ENCODE assay signal across 12 cellular contexts in genomic region chr11:103806130-103806900, GRCh38.
DNase-seq lines count a peak whose midpoint lies in the region; ATAC-seq, FAIRE-seq and TF ChIP-seq lines count a peak whose summit lies in the region.
"Had no signal": no experiment of that assay in that cellular context is flagged by ENCODE, and none has a peak within 500 bp of the region (broad histone marks: within the 10 kb centered on the region; RNA-seq: fewer than 3 reads in every experiment).

No MANE protein-coding gene starts in this region.

- H3K9me3 ChIP-seq in endothelial cell of umbilical vein (replicated peaks; ENCODE audit: control insufficient read depth, insufficient read depth, low read length) (no peaks in the 10 kb centered on the region), gastroesophageal sphincter (no peaks in the 10 kb centered on the region), esophagus muscularis mucosa (no peaks in the 10 kb centered on the region)
- H3K9me3 ChIP-seq: Peyer's patch had no signal

- H3K4me1 Mint-ChIP-seq in osteocyte (ENCODE audit: unreplicated experiment) = peaks cover 33% of the 10 kb centered on the region
- H3K4me1 Mint-ChIP-seq: activated naive CD8-positive, alpha-beta T cell treated with anti-CD3 and anti-CD28 coated beads, Interleukin-2, amount 10 ng/mL, durations not matched to agents 7 days and 5 days had no signal

- TF ChIP-seq POLR2A in endothelial cell of umbilical vein (IDR thresholded peaks at IDR 0.05; ENCODE audit: low read depth, low read length) (no peak), gastroesophageal sphincter (IDR thresholded peaks at IDR 0.05) (no peak), esophagus muscularis mucosa (IDR thresholded peaks at IDR 0.05; ENCODE audit: low read depth) (no peak)

- H3K27me3 ChIP-seq in endothelial cell of umbilical vein (ENCODE audit: control insufficient read depth in 2 of 2, insufficient read depth in 2 of 2, low read length in 2 of 2) = no peaks in the 10 kb centered on the region
- no peaks in the 10 kb centered on the region for H3K27me3 ChIP-seq in gastroesophageal sphincter
- no peaks in the 10 kb centered on the region for H3K27me3 ChIP-seq in esophagus muscularis mucosa
- H3K27me3 ChIP-seq: Peyer's patch had no signal

- peak overlapping the region; percentile 66 for H3K27ac Mint-ChIP-seq in osteocyte (ENCODE audit: unreplicated experiment)
- H3K27ac Mint-ChIP-seq: activated naive CD8-positive, alpha-beta T cell treated with anti-CD3 and anti-CD28 coated beads, Interleukin-2, amount 10 ng/mL, durations not matched to agents 7 days and 5 days had no signal

- H3K36me3 ChIP-seq in endothelial cell of umbilical vein (ENCODE audit: control insufficient read depth in 2 of 2, extremely low read depth in 1 of 2, insufficient read depth in 2 of 2, low read length in 2 of 2) (no peaks in the 10 kb centered on the region), gastroesophageal sphincter (no peaks in the 10 kb centered on the region), esophagus muscularis mucosa (no peaks in the 10 kb centered on the region)
- H3K36me3 ChIP-seq: Peyer's patch had no signal

- H3K9me3 Mint-ChIP-seq in osteocyte (ENCODE audit: unreplicated experiment) = no peaks in the 10 kb centered on the region
- H3K9me3 Mint-ChIP-seq: activated naive CD8-positive, alpha-beta T cell treated with anti-CD3 and anti-CD28 coated beads, Interleukin-2, amount 10 ng/mL, durations not matched to agents 7 days and 5 days had no signal

- H3K9me1 ChIP-seq in endothelial cell of umbilical vein (replicated peaks; ENCODE audit: control insufficient read depth, extremely low read depth, insufficient read depth, low read length) = no peaks in the 10 kb centered on the region

- TF ChIP-seq CTCF in endothelial cell of umbilical vein (IDR thresholded peaks at IDR 0.05; ENCODE audit: extremely low read depth in 1 of 2, insufficient read depth in 1 of 2, low read depth in 1 of 2, low read length in 2 of 2) = no peak
- TF ChIP-seq CTCF in osteocyte (IDR thresholded peaks at IDR 0.05) = no peak
- no peak for TF ChIP-seq CTCF in gastroesophageal sphincter (IDR thresholded peaks at IDR 0.05)
- no peak for TF ChIP-seq CTCF in esophagus muscularis mucosa (IDR thresholded peaks at IDR 0.05)

- BruUV-seq in endothelial cell of umbilical vein (replicated peaks; lab: Mats Ljungman, UMichigan) = no TSS peak

- CTCF ChIA-PET in endothelial cell of umbilical vein (lab: Charles Lee) = interaction anchor here (0.8 to 1.6 kb wide), 6 partner anchors 15 to 344 kb away, joined by 3 to 7 read pairs (median 4); no protein-coding TSS in a partner anchor

- peak overlapping the region; percentile 75 for H3K4me2 ChIP-seq in endothelial cell of umbilical vein (ENCODE audit: insufficient read depth, low read length)

- intact Hi-C loops in endothelial cell of umbilical vein (cut with micrococcal nuclease) = loop anchor here (10.0 kb wide), 1 partner anchor 182 kb away; no protein-coding TSS in a partner anchor
- intact Hi-C loops in esophagus muscularis mucosa (cut with DNase I) = no loop called here

- no peak for TF ChIP-seq EP300 in gastroesophageal sphincter (IDR thresholded peaks at IDR 0.05)
- TF ChIP-seq EP300 in esophagus muscularis mucosa (IDR thresholded peaks at IDR 0.05) = no peak

- H3K27ac ChIP-seq in endothelial cell of umbilical vein (ENCODE audit: insufficient read depth, low read depth, low read length) (no peak overlapping the region), gastroesophageal sphincter (no peak overlapping the region), esophagus muscularis mucosa (replicated peaks in 1 of 4) (no peak overlapping the region)
- H3K27ac ChIP-seq: Peyer's patch had no signal

- peak overlapping the region in 1 of 3 experiments; percentile 34 for H3K4me3 ChIP-seq in endothelial cell of umbilical vein (replicated peaks in 1 of 3; ENCODE audit: insufficient read depth in 1 of 3, low read depth in 1 of 3, low read length in 3 of 3)
- no peak overlapping the region for H3K4me3 ChIP-seq in gastroesophageal sphincter
- H3K4me3 ChIP-seq in esophagus muscularis mucosa = no peak overlapping the region
- H3K4me3 ChIP-seq: Peyer's patch had no signal

- no peaks in the 10 kb centered on the region for H3K36me3 Mint-ChIP-seq in osteocyte (ENCODE audit: unreplicated experiment)
- H3K36me3 Mint-ChIP-seq: activated naive CD8-positive, alpha-beta T cell treated with anti-CD3 and anti-CD28 coated beads, Interleukin-2, amount 10 ng/mL, durations not matched to agents 7 days and 5 days had no signal

- H2AFZ ChIP-seq in endothelial cell of umbilical vein (ENCODE audit: low read depth, low read length) = peak overlapping the region; percentile 49

- H3K4me1 ChIP-seq in endothelial cell of umbilical vein (ENCODE audit: control insufficient read depth, extremely low read depth, insufficient read depth, low read length) = peaks cover 9% of the 10 kb centered on the region
- peaks cover 0 to 9% (median 3%) of the 10 kb centered on the region in 3 donors for H3K4me1 ChIP-seq in gastroesophageal sphincter
- H3K4me1 ChIP-seq in esophagus muscularis mucosa = peaks cover 0 to 13% (median 11%) of the 10 kb centered on the region in 4 donors
- H3K4me1 ChIP-seq: Peyer's patch had no signal

- WGBS in gastroesophageal sphincter (ENCODE audit: low coverage in 1 of 2), 2 donors = 24 to 35% methylated on average over 5 of the region's 5 CpGs
- 27% methylated on average over 5 of the region's 5 CpGs for WGBS in esophagus muscularis mucosa

- POLR2A ChIA-PET in endothelial cell of umbilical vein (lab: Charles Lee) = no interaction called here

- peak; percentile 59 for DNase-seq in ELR (ENCODE audit: low read depth)
- peak; percentile 25 for DNase-seq in HPDE6-E6E7 (ENCODE audit: extremely low spot score)
- peak; percentile 86 for DNase-seq in endothelial cell of umbilical vein (ENCODE audit: low read depth, low spot score)
- no peak for DNase-seq in osteocyte (ENCODE audit: extremely low spot score, unreplicated experiment)
- no peak for DNase-seq in esophagus muscularis mucosa (ENCODE audit: extremely low spot score)
- DNase-seq in activated naive CD4-positive, alpha-beta T cell treated with Interleukin-2 at 50 U/mL for 16 hours = no peak
- DNase-seq in activated effector memory CD4-positive, alpha-beta T cell treated with anti-CD3 and anti-CD28 coated beads, Interleukin-2, amount 50 U/mL, for 16 hours = no peak
- DNase-seq: activated CD4-positive, CD25-positive, alpha-beta regulatory T cell treated with anti-CD3 and anti-CD28 coated beads, Interleukin-2, amount 50 U/mL, for 72 hours; activated naive CD8-positive, alpha-beta T cell treated with anti-CD3 and anti-CD28 coated beads, Interleukin-2, amount 10 ng/mL, durations not matched to agents 7 days and 5 days; NCI-H1105; Peyer's patch had no signal

- FAIRE-seq in endothelial cell of umbilical vein (lab: Jason Lieb, UNC) = peak; percentile 15

- no peak overlapping the region for H3K4me3 Mint-ChIP-seq in osteocyte (ENCODE audit: unreplicated experiment)
- H3K4me3 Mint-ChIP-seq: activated naive CD8-positive, alpha-beta T cell treated with anti-CD3 and anti-CD28 coated beads, Interleukin-2, amount 10 ng/mL, durations not matched to agents 7 days and 5 days had no signal

- no peaks in the 10 kb centered on the region for H4K20me1 ChIP-seq in endothelial cell of umbilical vein (replicated peaks; ENCODE audit: control insufficient read depth, extremely low read depth, insufficient read depth, low read length)

- dilution Hi-C loops in endothelial cell of umbilical vein (cut with MboI; ENCODE audit: extremely low pct_ligation_motif_present, low sequenced_read_pairs) = no loop called here

- H3K79me2 ChIP-seq in endothelial cell of umbilical vein (ENCODE audit: control insufficient read depth, insufficient read depth, low read length) = no peaks in the 10 kb centered on the region

- no peaks in the 10 kb centered on the region for H3K27me3 Mint-ChIP-seq in osteocyte (ENCODE audit: unreplicated experiment)
- H3K27me3 Mint-ChIP-seq: activated naive CD8-positive, alpha-beta T cell treated with anti-CD3 and anti-CD28 coated beads, Interleukin-2, amount 10 ng/mL, durations not matched to agents 7 days and 5 days had no signal

- H3K9ac ChIP-seq in endothelial cell of umbilical vein (replicated peaks; ENCODE audit: extremely low read depth, insufficient read depth, low read length) = peak overlapping the region; percentile 24

- ATAC-seq in gastroesophageal sphincter = no peak

TF ChIP-seq in endothelial cell of umbilical vein, 7 proteins besides CTCF, POLR2A, EP300 and RAD21:
- TF ChIP-seq FOS (IDR thresholded peaks at IDR 0.05; ENCODE audit: borderline replicate concordance, insufficient read depth, low read length) (peak; percentile 41), EZH2 (IDR thresholded peaks at IDR 0.05; ENCODE audit: borderline replicate concordance, low read depth, low read length, severe bottlenecking) (no peak)

Comparison
In these comparisons a context has a peak if more than half of its experiments do, and no peak if none do; other contexts are left out.
1. DNase-seq: peak in ELR (single experiment), HPDE6-E6E7 (single experiment) and endothelial cell of umbilical vein (single experiment); none in osteocyte (single experiment), esophagus muscularis mucosa (single experiment), activated naive CD4-positive, alpha-beta T cell treated with Interleukin-2 at 50 U/mL for 16 hours (single experiment) and activated effector memory CD4-positive, alpha-beta T cell treated with anti-CD3 and anti-CD28 coated beads, Interleukin-2, amount 50 U/mL, for 16 hours (single experiment).